1 cellular context compared by ENCODE assay signal in genomic region chr2:232696609-232697058, GRCh38.
TF ChIP-seq lines count a peak whose summit lies in the region.

No MANE protein-coding gene starts in this region.

TF ChIP-seq in GM12878, 131 proteins besides CTCF, POLR2A, EP300 and RAD21 (continued from another document):
- TF ChIP-seq MTA3 (IDR thresholded peaks at IDR 0.05; ENCODE audit: borderline replicate concordance, low read length) (no peak), NR2C1 (IDR thresholded peaks at IDR 0.05) (no peak)
